Comparison of ENCODE assay signal across 23 cellular contexts in genomic region chr7:148628011-148628410, GRCh38. TPM values are rescaled to one million over a fixed set of nuclear protein-coding genes. Genes with fewer than 3 reads are reported as not detected.
DNase-seq lines count a peak whose midpoint lies in the region; ATAC-seq and TF ChIP-seq lines count a peak whose summit lies in the region.
"Had no signal": no experiment of that assay in that cellular context is flagged by ENCODE, and none has a peak within 500 bp of the region (broad histone marks: within the 10 kb centered on the region; RNA-seq: fewer than 3 reads in every experiment).

No MANE protein-coding gene starts in this region.

- peak overlapping the region; percentile 52 for H3K4me3 Mint-ChIP-seq in activated CD8-positive, alpha-beta T cell treated with anti-CD3 and anti-CD28 coated beads, Interleukin-2, amount 10 ng/mL, durations not matched to agents 7 days and 5 days
- no peak overlapping the region for H3K4me3 Mint-ChIP-seq in activated CD8-positive, alpha-beta T cell treated with anti-CD3 and anti-CD28 coated beads for 36 hours
- peak overlapping the region; percentile 14 for H3K4me3 Mint-ChIP-seq in activated T-helper 2 cell treated with anti-CD3 and anti-CD28 coated beads, Interferon-gamma antibody, Interleukin-2, Interleukin-4, amounts not matched to agents 10 μg/mL and 5 μg/mL and 100 μg/mL, durations not matched to agents 14 hours and 24 hours and 36 hours (ENCODE audit: low read depth)
- no peak overlapping the region for H3K4me3 Mint-ChIP-seq in nephron progenitor cell
- H3K4me3 Mint-ChIP-seq: CD14-positive monocyte had no signal

- intact Hi-C loops in activated CD8-positive, alpha-beta T cell treated with anti-CD3 and anti-CD28 coated beads for 36 hours (cut with micrococcal nuclease), result no loop called here
- intact Hi-C loops in activated T-helper 2 cell treated with anti-CD3 and anti-CD28 coated beads, Interferon-gamma antibody, Interleukin-2, Interleukin-4, amounts not matched to agents 10 μg/mL and 5 μg/mL and 100 μg/mL, durations not matched to agents 14 hours and 24 hours and 36 hours (cut with micrococcal nuclease), result loop anchor here (2.0 to 5.0 kb wide), 2 partner anchors 46 to 71 kb away; partner anchors contain the start of gene CUL1

- H3K9me2 ChIP-seq in Karpas-422 (replicated peaks; ENCODE audit: insufficient read depth, low read length), result no peaks in the 10 kb centered on the region

- peaks cover 0 to 6% (median 0%) of the 10 kb centered on the region in 11 experiments; a peak in 1 of 22 replicates for H3K9me3 ChIP-seq in BLaER1 treated with 17β-estradiol and CSF1 and Interleukin-3, amounts not matched to agents 10 nM and 100 nM (replicated peaks in 1 of 11)
- H3K9me3 ChIP-seq in HEK293 (ENCODE audit: control insufficient read depth, insufficient read depth, low read depth, low read length) (no peaks in the 10 kb centered on the region), Karpas-422 (ENCODE audit: low read length) (no peaks in the 10 kb centered on the region)
- no peaks in the 10 kb centered on the region for H3K9me3 ChIP-seq in effector memory CD4-positive, alpha-beta T cell (ENCODE audit: control insufficient read depth, low read length)
- H3K9me3 ChIP-seq: MG63 had no signal

- DNase-seq in activated CD8-positive, alpha-beta T cell treated with anti-CD3 and anti-CD28 coated beads, Interleukin-2, amount 10 ng/mL, durations not matched to agents 7 days and 5 days, result no peak
- DNase-seq in activated CD8-positive, alpha-beta T cell treated with anti-CD3 and anti-CD28 coated beads for 36 hours, result no peak
- no peak for DNase-seq in activated T-helper 2 cell treated with anti-CD3 and anti-CD28 coated beads, Interferon-gamma antibody, Interleukin-2, Interleukin-4, amounts not matched to agents 10 μg/mL and 5 μg/mL and 100 μg/mL, durations not matched to agents 14 hours and 24 hours and 36 hours (ENCODE audit: low spot score)
- DNase-seq in Karpas-422, result no peak
- DNase-seq in effector memory CD4-positive, alpha-beta T cell, result no peak
- DNase-seq in nephron progenitor cell, result no peak
- DNase-seq: AML-193, MG63, NCI-H1048, NCI-H1417 treated with DMSO at 0.1 percent for 48 hours, NCI-H187, NCI-H446 treated with DMSO at 0.1 percent for 48 hours, NCI-H526 treated with DMSO at 0.1 percent for 48 hours, PC-3, Right ventricle myocardium superior had no signal

- H3K27me3 Mint-ChIP-seq in activated CD8-positive, alpha-beta T cell treated with anti-CD3 and anti-CD28 coated beads, Interleukin-2, amount 10 ng/mL, durations not matched to agents 7 days and 5 days (ENCODE audit: low read depth), result peaks cover 24% of the 10 kb centered on the region
- H3K27me3 Mint-ChIP-seq in activated CD8-positive, alpha-beta T cell treated with anti-CD3 and anti-CD28 coated beads for 36 hours, result peaks cover 19% of the 10 kb centered on the region
- peaks cover 13% of the 10 kb centered on the region for H3K27me3 Mint-ChIP-seq in activated T-helper 2 cell treated with anti-CD3 and anti-CD28 coated beads, Interferon-gamma antibody, Interleukin-2, Interleukin-4, amounts not matched to agents 10 μg/mL and 5 μg/mL and 100 μg/mL, durations not matched to agents 14 hours and 24 hours and 36 hours (ENCODE audit: low read depth)
- peaks cover 6% of the 10 kb centered on the region for H3K27me3 Mint-ChIP-seq in nephron progenitor cell (ENCODE audit: low read depth, poor library complexity)

- ATAC-seq in activated CD8-positive, alpha-beta T cell treated with anti-CD3 and anti-CD28 coated beads, Interleukin-2, amount 10 ng/mL, durations not matched to agents 7 days and 5 days, result no peak
- no peak for ATAC-seq in activated CD8-positive, alpha-beta T cell treated with anti-CD3 and anti-CD28 coated beads for 36 hours
- ATAC-seq: PC-3 had no signal

- H3K27ac ChIP-seq in BLaER1 treated with 17β-estradiol and CSF1 and Interleukin-3, amounts not matched to agents 10 nM and 100 nM, result no peak overlapping the region
- H3K27ac ChIP-seq in HEK293 (ENCODE audit: extremely low read depth, low read depth, low read length) (no peak overlapping the region), Karpas-422 (ENCODE audit: low read length) (no peak overlapping the region)
- no peak overlapping the region for H3K27ac ChIP-seq in effector memory CD4-positive, alpha-beta T cell (ENCODE audit: insufficient read depth, low read length, poor library complexity, severe bottlenecking)

- TF ChIP-seq CTCF in activated CD8-positive, alpha-beta T cell treated with anti-CD3 and anti-CD28 coated beads for 36 hours (IDR thresholded peaks at IDR 0.05), result no peak
- no peak for TF ChIP-seq CTCF in HEK293 (tag by site-specific recombination; IDR thresholded peaks at IDR 0.05)
- TF ChIP-seq CTCF in nephron progenitor cell (IDR thresholded peaks at IDR 0.05), result no peak

- peaks cover 15% of the 10 kb centered on the region for H3K36me3 Mint-ChIP-seq in activated CD8-positive, alpha-beta T cell treated with anti-CD3 and anti-CD28 coated beads, Interleukin-2, amount 10 ng/mL, durations not matched to agents 7 days and 5 days (ENCODE audit: low read depth)
- H3K36me3 Mint-ChIP-seq in activated CD8-positive, alpha-beta T cell treated with anti-CD3 and anti-CD28 coated beads for 36 hours (ENCODE audit: low read depth), result peaks cover under 1% of the 10 kb centered on the region
- peaks cover under 1% of the 10 kb centered on the region for H3K36me3 Mint-ChIP-seq in activated T-helper 2 cell treated with anti-CD3 and anti-CD28 coated beads, Interferon-gamma antibody, Interleukin-2, Interleukin-4, amounts not matched to agents 10 μg/mL and 5 μg/mL and 100 μg/mL, durations not matched to agents 14 hours and 24 hours and 36 hours (ENCODE audit: low read depth)
- H3K36me3 Mint-ChIP-seq in nephron progenitor cell (ENCODE audit: low read depth), result no peaks in the 10 kb centered on the region
- H3K36me3 Mint-ChIP-seq: CD14-positive monocyte had no signal

- peak overlapping the region in 9 of 11 experiments; percentile 5 to 45 (median 11); a peak in 6 of 22 replicates for H3K4me2 ChIP-seq in BLaER1 treated with 17β-estradiol and CSF1 and Interleukin-3, amounts not matched to agents 10 nM and 100 nM
- H3K4me2 ChIP-seq in Karpas-422 (ENCODE audit: low read depth, low read length, poor library complexity, severe bottlenecking), result no peak overlapping the region

- no peaks in the 10 kb centered on the region for H3K27me3 ChIP-seq in BLaER1 treated with 17β-estradiol and CSF1 and Interleukin-3, amounts not matched to agents 10 nM and 100 nM
- H3K27me3 ChIP-seq in Karpas-422 (ENCODE audit: low read length), result no peaks in the 10 kb centered on the region
- H3K27me3 ChIP-seq in effector memory CD4-positive, alpha-beta T cell (replicated peaks; ENCODE audit: control insufficient read depth, insufficient read depth, low read length, poor library complexity, severe bottlenecking), result no peaks in the 10 kb centered on the region
- H3K27me3 ChIP-seq: MG63 had no signal

- H3K27ac Mint-ChIP-seq in activated CD8-positive, alpha-beta T cell treated with anti-CD3 and anti-CD28 coated beads, Interleukin-2, amount 10 ng/mL, durations not matched to agents 7 days and 5 days, result peak overlapping the region; percentile 58
- H3K27ac Mint-ChIP-seq in activated CD8-positive, alpha-beta T cell treated with anti-CD3 and anti-CD28 coated beads for 36 hours, result no peak overlapping the region
- H3K27ac Mint-ChIP-seq in activated T-helper 2 cell treated with anti-CD3 and anti-CD28 coated beads, Interferon-gamma antibody, Interleukin-2, Interleukin-4, amounts not matched to agents 10 μg/mL and 5 μg/mL and 100 μg/mL, durations not matched to agents 14 hours and 24 hours and 36 hours, result no peak overlapping the region
- H3K27ac Mint-ChIP-seq in nephron progenitor cell, result no peak overlapping the region

- CTCF ChIA-PET in activated CD8-positive, alpha-beta T cell treated with anti-CD3 and anti-CD28 coated beads, Interleukin-2, amount 10 ng/mL, durations not matched to agents 7 days and 5 days (lab: Charles Lee), result no interaction called here
- CTCF ChIA-PET in activated CD8-positive, alpha-beta T cell treated with anti-CD3 and anti-CD28 coated beads for 36 hours (lab: Charles Lee), result no interaction called here
- CTCF ChIA-PET in HEK293 (lab: Yijun Ruan, JAX), result no interaction called here

- peaks cover 17 to 60% (median 33%) of the 10 kb centered on the region in 10 experiments for H3K4me1 ChIP-seq in BLaER1 treated with 17β-estradiol and CSF1 and Interleukin-3, amounts not matched to agents 10 nM and 100 nM
- no peaks in the 10 kb centered on the region for H3K4me1 ChIP-seq in HEK293 (ENCODE audit: control insufficient read depth, insufficient read depth, low read length)
- no peaks in the 10 kb centered on the region for H3K4me1 ChIP-seq in Karpas-422 (ENCODE audit: low read length)
- H3K4me1 ChIP-seq in effector memory CD4-positive, alpha-beta T cell (ENCODE audit: control insufficient read depth, insufficient read depth, low read length, poor library complexity, severe bottlenecking), result peaks cover 8% of the 10 kb centered on the region

- no peak overlapping the region for H2AFZ ChIP-seq in Karpas-422 (ENCODE audit: low read length)

- POLR2A ChIA-PET in activated CD8-positive, alpha-beta T cell treated with anti-CD3 and anti-CD28 coated beads, Interleukin-2, amount 10 ng/mL, durations not matched to agents 7 days and 5 days (lab: Charles Lee), result interaction anchor here (1.0 kb wide), 1 partner anchor 70 kb away, joined by 3 read pairs; the partner anchor contains the start of gene CUL1
- POLR2A ChIA-PET in activated CD8-positive, alpha-beta T cell treated with anti-CD3 and anti-CD28 coated beads for 36 hours (lab: Charles Lee), result no interaction called here
- POLR2A ChIA-PET in HEK293 (lab: Yijun Ruan, JAX), result no interaction called here

- H3K4me1 Mint-ChIP-seq in activated CD8-positive, alpha-beta T cell treated with anti-CD3 and anti-CD28 coated beads, Interleukin-2, amount 10 ng/mL, durations not matched to agents 7 days and 5 days (ENCODE audit: low read depth), result peaks cover 76% of the 10 kb centered on the region
- H3K4me1 Mint-ChIP-seq in activated CD8-positive, alpha-beta T cell treated with anti-CD3 and anti-CD28 coated beads for 36 hours (ENCODE audit: low read depth), result peaks cover 35% of the 10 kb centered on the region
- H3K4me1 Mint-ChIP-seq in activated T-helper 2 cell treated with anti-CD3 and anti-CD28 coated beads, Interferon-gamma antibody, Interleukin-2, Interleukin-4, amounts not matched to agents 10 μg/mL and 5 μg/mL and 100 μg/mL, durations not matched to agents 14 hours and 24 hours and 36 hours (ENCODE audit: low read depth), result peaks cover 43% of the 10 kb centered on the region
- peaks cover 29% of the 10 kb centered on the region for H3K4me1 Mint-ChIP-seq in nephron progenitor cell

- H3K79me2 ChIP-seq in Karpas-422 (ENCODE audit: low read length), result no peaks in the 10 kb centered on the region

- H3K9me3 Mint-ChIP-seq in activated CD8-positive, alpha-beta T cell treated with anti-CD3 and anti-CD28 coated beads, Interleukin-2, amount 10 ng/mL, durations not matched to agents 7 days and 5 days (ENCODE audit: insufficient read depth), result peaks cover 8% of the 10 kb centered on the region
- no peaks in the 10 kb centered on the region for H3K9me3 Mint-ChIP-seq in activated CD8-positive, alpha-beta T cell treated with anti-CD3 and anti-CD28 coated beads for 36 hours
- peaks cover under 1% of the 10 kb centered on the region for H3K9me3 Mint-ChIP-seq in activated T-helper 2 cell treated with anti-CD3 and anti-CD28 coated beads, Interferon-gamma antibody, Interleukin-2, Interleukin-4, amounts not matched to agents 10 μg/mL and 5 μg/mL and 100 μg/mL, durations not matched to agents 14 hours and 24 hours and 36 hours
- H3K9me3 Mint-ChIP-seq in nephron progenitor cell, result no peaks in the 10 kb centered on the region

- H3K9ac ChIP-seq in BLaER1 treated with 17β-estradiol and CSF1 and Interleukin-3, amounts not matched to agents 10 nM and 100 nM, result no peak overlapping the region
- no peak overlapping the region for H3K9ac ChIP-seq in Karpas-422 (ENCODE audit: low read length)

- H3K36me3 ChIP-seq in BLaER1 treated with 17β-estradiol and CSF1 and Interleukin-3, amounts not matched to agents 10 nM and 100 nM, result no peaks in the 10 kb centered on the region
- H3K36me3 ChIP-seq in HEK293 (ENCODE audit: control insufficient read depth in 2 of 2, insufficient read depth in 1 of 2, low read length in 2 of 2) (no peaks in the 10 kb centered on the region), Karpas-422 (ENCODE audit: insufficient read depth, low read length) (no peaks in the 10 kb centered on the region)
- no peaks in the 10 kb centered on the region for H3K36me3 ChIP-seq in effector memory CD4-positive, alpha-beta T cell (ENCODE audit: control insufficient read depth, insufficient read depth, low read length)
- H3K36me3 ChIP-seq: MG63 had no signal

- no peak overlapping the region for H3K4me3 ChIP-seq in BLaER1 treated with 17β-estradiol and CSF1 and Interleukin-3, amounts not matched to agents 10 nM and 100 nM
- H3K4me3 ChIP-seq in HEK293 (ENCODE audit: low read depth, low read length) (no peak overlapping the region), Karpas-422 (ENCODE audit: low read length) (no peak overlapping the region)
- no peak overlapping the region for H3K4me3 ChIP-seq in effector memory CD4-positive, alpha-beta T cell (ENCODE audit: insufficient read depth, low read depth, low read length, poor library complexity, severe bottlenecking)
- H3K4me3 ChIP-seq: GM12878, MG63 had no signal

- no peaks in the 10 kb centered on the region for H4K20me1 ChIP-seq in BLaER1 treated with 17β-estradiol and CSF1 and Interleukin-3, amounts not matched to agents 10 nM and 100 nM
- no peaks in the 10 kb centered on the region for H4K20me1 ChIP-seq in Karpas-422 (ENCODE audit: insufficient read depth, low read depth, low read length)

RNA-seq across cellular contexts. Expression of gene C7orf33, which starts 37.4 kb away (rescaled TPM):
- not detected for total RNA-seq in activated CD8-positive, alpha-beta T cell treated with anti-CD3 and anti-CD28 coated beads, Interleukin-2, amount 10 ng/mL, durations not matched to agents 7 days and 5 days
- not detected for total RNA-seq in activated CD8-positive, alpha-beta T cell treated with anti-CD3 and anti-CD28 coated beads for 36 hours
- not detected in 2 replicates for total RNA-seq in activated T-helper 2 cell treated with anti-CD3 and anti-CD28 coated beads, Interferon-gamma antibody, Interleukin-2, Interleukin-4, amounts not matched to agents 10 μg/mL and 5 μg/mL and 100 μg/mL, durations not matched to agents 14 hours and 24 hours and 36 hours
- not detected in 2 replicates for total RNA-seq in Karpas-422 (2014; rRNA removed; shearing (Covaris generic); ENCODE audit: low replicate concordance)
- total RNA-seq: A172, GM12878, H4, LHCN-M2, PC-3, Right ventricle myocardium superior, RPMI7951 had no signal

Comparison
In these comparisons a context has a peak if more than half of its experiments do, and no peak if none do; other contexts are left out.
1. H3K4me3 Mint-ChIP-seq: peak in activated CD8-positive, alpha-beta T cell treated with anti-CD3 and anti-CD28 coated beads, Interleukin-2, amount 10 ng/mL, durations not matched to agents 7 days and 5 days (single experiment) and activated T-helper 2 cell treated with anti-CD3 and anti-CD28 coated beads, Interferon-gamma antibody, Interleukin-2, Interleukin-4, amounts not matched to agents 10 μg/mL and 5 μg/mL and 100 μg/mL, durations not matched to agents 14 hours and 24 hours and 36 hours (single experiment); none in activated CD8-positive, alpha-beta T cell treated with anti-CD3 and anti-CD28 coated beads for 36 hours (single experiment) and nephron progenitor cell (single experiment).